Comparison of ENCODE assay signal across 10 cellular contexts in genomic region chr9:90803860-90804593, GRCh38. TPM values are rescaled to one million over a fixed set of nuclear protein-coding genes. Genes with fewer than 3 reads are reported as not detected.
DNase-seq lines count a peak whose midpoint lies in the region; ATAC-seq and TF ChIP-seq lines count a peak whose summit lies in the region.
"Had no signal": no experiment of that assay in that cellular context is flagged by ENCODE, and none has a peak within 500 bp of the region (broad histone marks: within the 10 kb centered on the region; RNA-seq: fewer than 3 reads in every experiment).

No MANE protein-coding gene starts in this region.

- peaks cover 36% of the 10 kb centered on the region for H3K79me2 ChIP-seq in PC-3 (ENCODE audit: low read length)

- ATAC-seq in GM19395 (IDR thresholded peaks at IDR 0.05; ENCODE audit: unreplicated experiment) (peak; percentile 26), PC-3 (no peak), HG03095 (IDR thresholded peaks at IDR 0.05; ENCODE audit: unreplicated experiment) (no peak)

- DNase-seq in DMS 273 treated with DMSO at 0.1 percent for 48 hours (lab: John Stamatoyannopoulos, UW) = peak; percentile 23
- no peak for DNase-seq in PC-3
- no peak for DNase-seq in stimulated activated CD8-positive, alpha-beta memory T cell treated with anti-CD3 and anti-CD28 coated beads, Interleukin-4, amount 100 ng/mL, for 48 hours
- DNase-seq in activated T-helper 1 cell treated with anti-CD3 and anti-CD28 coated beads, Interleukin-12 subunit alpha, Interleukin-12 subunit beta, Interleukin-2, Interleukin-4 antibody, amounts not matched to agents 30 ng/mL and 10 ng/mL and 1 ng/mL, durations not matched to agents 14 hours and 24 hours and 36 hours (ENCODE audit: low spot score) = no peak
- DNase-seq in stimulated activated CD4-positive, alpha-beta T cell treated with anti-CD3 and anti-CD28 coated beads, Interleukin-4, amount 100 ng/mL, for 24 hours = no peak
- DNase-seq: islet precursor cell had no signal

- no peak overlapping the region for H3K9ac ChIP-seq in PC-3 (ENCODE audit: low read length)

- H3K27me3 ChIP-seq in PC-3 (ENCODE audit: low read length) (no peaks in the 10 kb centered on the region), muscle layer of duodenum (ENCODE audit: low read depth, low read length) (no peaks in the 10 kb centered on the region)

- no peaks in the 10 kb centered on the region for H3K9me2 ChIP-seq in PC-3 (replicated peaks; ENCODE audit: low read length)

- no peak overlapping the region for H3K27ac Mint-ChIP-seq in activated T-helper 1 cell treated with anti-CD3 and anti-CD28 coated beads, Interleukin-12 subunit alpha, Interleukin-12 subunit beta, Interleukin-2, Interleukin-4 antibody, amounts not matched to agents 30 ng/mL and 10 ng/mL and 1 ng/mL, durations not matched to agents 14 hours and 24 hours and 36 hours

- H4K20me1 ChIP-seq in PC-3 (ENCODE audit: low read length) = no peaks in the 10 kb centered on the region

- H3K36me3 ChIP-seq in PC-3 (ENCODE audit: low read depth, low read length) (no peaks in the 10 kb centered on the region), muscle layer of duodenum (ENCODE audit: control insufficient read depth in 1 of 2, insufficient read depth in 2 of 2, low read length in 2 of 2) (peaks cover 0 to 5% of the 10 kb centered on the region in 2 donors)

- CTCF ChIA-PET in PC-3 (lab: Charles Lee) = no interaction called here

- H3F3A ChIP-seq in PC-3 (ENCODE audit: low read length, unreplicated experiment) = no peaks in the 10 kb centered on the region

- H3K4me1 ChIP-seq in PC-3 (ENCODE audit: insufficient read depth, low read length) (peaks cover 6% of the 10 kb centered on the region; the same call in 1 of the 2 replicates), muscle layer of duodenum (ENCODE audit: control insufficient read depth in 1 of 2, insufficient read depth in 2 of 2, low read length in 2 of 2) (peaks cover 0 to 6% of the 10 kb centered on the region in 2 donors)

- no peak overlapping the region for H2AFZ ChIP-seq in PC-3 (ENCODE audit: low read length)

- no TSS peak for BruUV-seq in PC-3 (replicated peaks; lab: Mats Ljungman, UMichigan)

- intact Hi-C loops in PC-3 (cut with micrococcal nuclease) = no loop called here
- intact Hi-C loops in activated T-helper 1 cell treated with anti-CD3 and anti-CD28 coated beads, Interleukin-12 subunit alpha, Interleukin-12 subunit beta, Interleukin-2, Interleukin-4 antibody, amounts not matched to agents 30 ng/mL and 10 ng/mL and 1 ng/mL, durations not matched to agents 14 hours and 24 hours and 36 hours (cut with micrococcal nuclease) = no loop called here

- peak overlapping the region; percentile 80 for H3K4me2 ChIP-seq in PC-3 (ENCODE audit: low read length)

- no peak overlapping the region for H3K4me3 Mint-ChIP-seq in activated T-helper 1 cell treated with anti-CD3 and anti-CD28 coated beads, Interleukin-12 subunit alpha, Interleukin-12 subunit beta, Interleukin-2, Interleukin-4 antibody, amounts not matched to agents 30 ng/mL and 10 ng/mL and 1 ng/mL, durations not matched to agents 14 hours and 24 hours and 36 hours

- H3K9me3 ChIP-seq in PC-3 (ENCODE audit: low read length) = no peaks in the 10 kb centered on the region
- no peaks in the 10 kb centered on the region for H3K9me3 ChIP-seq in muscle layer of duodenum (ENCODE audit: control insufficient read depth in 1 of 2, low read length in 2 of 2)

- H3K4me3 ChIP-seq in PC-3 (ENCODE audit: low read length) = no peak overlapping the region; the same call in 1 of the 2 replicates
- peak overlapping the region in 1 of 2 donors; percentile 81 for H3K4me3 ChIP-seq in muscle layer of duodenum (ENCODE audit: low read depth in 1 of 2, low read length in 2 of 2)

- POLR2A ChIA-PET in PC-3 (lab: Charles Lee; ENCODE audit: unreplicated experiment) = no interaction called here

- no peak overlapping the region for H3K27ac ChIP-seq in PC-3 (ENCODE audit: low read length)
- H3K27ac ChIP-seq in muscle layer of duodenum (ENCODE audit: low read length) = peak overlapping the region; percentile 82

- peaks cover 6% of the 10 kb centered on the region for H3K4me1 Mint-ChIP-seq in activated T-helper 1 cell treated with anti-CD3 and anti-CD28 coated beads, Interleukin-12 subunit alpha, Interleukin-12 subunit beta, Interleukin-2, Interleukin-4 antibody, amounts not matched to agents 30 ng/mL and 10 ng/mL and 1 ng/mL, durations not matched to agents 14 hours and 24 hours and 36 hours (ENCODE audit: low read depth)

- TF ChIP-seq CTCF in PC-3 (conservative IDR thresholded peaks at IDR 0.05; ENCODE audit: low read depth, low read length) = no peak

- peaks cover 63% of the 10 kb centered on the region for H3K27me3 Mint-ChIP-seq in activated T-helper 1 cell treated with anti-CD3 and anti-CD28 coated beads, Interleukin-12 subunit alpha, Interleukin-12 subunit beta, Interleukin-2, Interleukin-4 antibody, amounts not matched to agents 30 ng/mL and 10 ng/mL and 1 ng/mL, durations not matched to agents 14 hours and 24 hours and 36 hours (ENCODE audit: insufficient read depth)

- H3K36me3 Mint-ChIP-seq in activated T-helper 1 cell treated with anti-CD3 and anti-CD28 coated beads, Interleukin-12 subunit alpha, Interleukin-12 subunit beta, Interleukin-2, Interleukin-4 antibody, amounts not matched to agents 30 ng/mL and 10 ng/mL and 1 ng/mL, durations not matched to agents 14 hours and 24 hours and 36 hours (ENCODE audit: low read depth) = no peaks in the 10 kb centered on the region

- no peaks in the 10 kb centered on the region for H3K9me3 Mint-ChIP-seq in activated T-helper 1 cell treated with anti-CD3 and anti-CD28 coated beads, Interleukin-12 subunit alpha, Interleukin-12 subunit beta, Interleukin-2, Interleukin-4 antibody, amounts not matched to agents 30 ng/mL and 10 ng/mL and 1 ng/mL, durations not matched to agents 14 hours and 24 hours and 36 hours

RNA-seq across cellular contexts. Expression of gene SYK, which starts 2.4 kb away (rescaled TPM):
- total RNA-seq in PC-3 (2014; rRNA removed) = 12.9 and 14.6 TPM in 2 replicates
- 0.07 and 0.18 TPM in 2 replicates for total RNA-seq in activated T-helper 1 cell treated with anti-CD3 and anti-CD28 coated beads, Interleukin-12 subunit alpha, Interleukin-12 subunit beta, Interleukin-2, Interleukin-4 antibody, amounts not matched to agents 30 ng/mL and 10 ng/mL and 1 ng/mL, durations not matched to agents 14 hours and 24 hours and 36 hours
- total RNA-seq: fibroblast of villous mesenchyme had no signal

Comparison
In these comparisons a context has a peak if more than half of its experiments do, and no peak if none do; other contexts are left out.
1. RNA of gene SYK, which starts 2.4 kb away (total RNA-seq): 12.9 to 14.6 TPM in PC-3; 0.07 to 0.18 TPM in activated T-helper 1 cell treated with anti-CD3 and anti-CD28 coated beads, Interleukin-12 subunit alpha, Interleukin-12 subunit beta, Interleukin-2, Interleukin-4 antibody, amounts not matched to agents 30 ng/mL and 10 ng/mL and 1 ng/mL, durations not matched to agents 14 hours and 24 hours and 36 hours; every median in the first group is over 10 times any median in the second.